ENCODE assay signal across 8 cellular contexts in genomic region chr17:7403902-7404736, GRCh38. TPM values are rescaled to one million over a fixed set of nuclear protein-coding genes. Genes with fewer than 3 reads are reported as not detected.
DNase-seq lines count a peak whose midpoint lies in the region; FAIRE-seq and TF ChIP-seq lines count a peak whose summit lies in the region.

TSS of gene TMEM256 (minus strand) at chr17:7404097. CDS start at chr17:7404084, 13 bp downstream.

- in situ Hi-C loops in SK-MEL-5 (cut with HindIII; ENCODE audit: low pct_unique_long_range_greater_than_20kb, low sequenced_read_pairs), result no loop called here

- no peaks in the 10 kb centered on the region for H3K27me3 ChIP-seq in neuron (ENCODE audit: insufficient read depth, low read length)
- H3K27me3 ChIP-seq in subcutaneous abdominal adipose tissue (ENCODE audit: control insufficient read depth in 5 of 5, insufficient read depth in 4 of 5, low read length in 5 of 5), result no peaks in the 10 kb centered on the region

- H3K36me3 ChIP-seq in HEK293 (ENCODE audit: control insufficient read depth in 2 of 2, insufficient read depth in 1 of 2, low read length in 2 of 2) (peaks cover 6 to 14% of the 10 kb centered on the region in 2 experiments; a peak in 2 of 3 replicates), neuron (ENCODE audit: insufficient read depth, low read length) (peaks cover 9% of the 10 kb centered on the region), subcutaneous abdominal adipose tissue (ENCODE audit: control insufficient read depth in 5 of 5, insufficient read depth in 5 of 5, low read length in 5 of 5) (peaks cover 0 to 6% (median 0%) of the 10 kb centered on the region in 5 donors)

- no peaks in the 10 kb centered on the region for H3K9me3 ChIP-seq in HEK293 (ENCODE audit: control insufficient read depth, insufficient read depth, low read depth, low read length)
- no peaks in the 10 kb centered on the region for H3K9me3 ChIP-seq in neuron (ENCODE audit: low read length)
- H3K9me3 ChIP-seq in subcutaneous abdominal adipose tissue (ENCODE audit: control insufficient read depth in 5 of 5, low read length in 5 of 5), result no peaks in the 10 kb centered on the region

- peak; percentile 99 for FAIRE-seq in G401.6 (lab: Jason Lieb, UNC)

- peak; percentile 99 for DNase-seq in MV-4-11 (lab: John Stamatoyannopoulos, UW)
- DNase-seq in SK-MEL-5 (ENCODE audit: low read depth, low spot score), result peak; percentile 99
- DNase-seq in activated naive CD4-positive, alpha-beta T cell treated with Interleukin-2 at 50 U/mL for 16 hours, result peak; percentile 95
- peak; percentile 99 for DNase-seq in foreskin melanocyte

- H3K4me1 ChIP-seq in HEK293 (ENCODE audit: control insufficient read depth, insufficient read depth, low read length), result peaks cover 8% of the 10 kb centered on the region
- H3K4me1 ChIP-seq in neuron (ENCODE audit: insufficient read depth, low read length), result peaks cover 27% of the 10 kb centered on the region
- peaks cover 4 to 25% (median 17%) of the 10 kb centered on the region in 5 donors for H3K4me1 ChIP-seq in subcutaneous abdominal adipose tissue (ENCODE audit: control insufficient read depth in 5 of 5, insufficient read depth in 5 of 5, low read length in 5 of 5)

- H3K4me3 ChIP-seq in HEK293 (ENCODE audit: low read depth, low read length) (peak within 1 kb of the TSS; percentile 83), neuron (ENCODE audit: low read length) (peak within 1 kb of the TSS; percentile 66), subcutaneous abdominal adipose tissue (ENCODE audit: low read depth in 1 of 5, low read length in 5 of 5) (peak within 1 kb of the TSS; percentile 77 to 83 (median 80))

- POLR2A ChIA-PET in HEK293 (lab: Yijun Ruan, JAX), result interaction anchor here (0.5 to 3.2 kb wide), 64 partner anchors 9 to 1922 kb away, joined by 3 to 67 read pairs (median 5); partner anchors contain the start of genes ACADVL, ATP1B2, CD68 and CHRNB1

- no peak within 1 kb of the TSS for H2AFZ ChIP-seq in neuron (ENCODE audit: low read depth, low read length)

- TF ChIP-seq CTCF in HEK293 (tag by site-specific recombination; IDR thresholded peaks at IDR 0.05), result no peak

- H3K9ac ChIP-seq in subcutaneous abdominal adipose tissue (ENCODE audit: low read length in 5 of 5), result peak within 1 kb of the TSS; percentile 43 to 82 (median 75)

- peak within 1 kb of the TSS; percentile 81 for H3K27ac ChIP-seq in HEK293 (ENCODE audit: extremely low read depth, low read depth, low read length)
- H3K27ac ChIP-seq in subcutaneous abdominal adipose tissue (ENCODE audit: low read depth, low read length), result peak within 1 kb of the TSS; percentile 92

- CTCF ChIA-PET in HEK293 (lab: Yijun Ruan, JAX), result interaction anchor here (0.6 to 2.7 kb wide), 10 partner anchors 10 to 318 kb away, joined by 3 to 21 read pairs (median 3); partner anchors contain the start of gene PLSCR3

TF ChIP-seq in HEK293, 187 proteins besides CTCF, POLR2A, EP300 and RAD21 (continues in another document):
- TF ChIP-seq ZEB2 (tag by site-specific recombination; IDR thresholded peaks at IDR 0.05) (peak; percentile 39; the same call in 1 of the 2 replicates), HOXA7 (CRISPR knock-in tag; IDR thresholded peaks at IDR 0.05; ENCODE audit: borderline replicate concordance) (no peak), ZNF132 (tag by site-specific recombination; IDR thresholded peaks at IDR 0.05; ENCODE audit: borderline replicate concordance) (no peak), ZNF112 (tag by site-specific recombination; IDR thresholded peaks at IDR 0.05) (no peak), ZBTB20 (tag by site-specific recombination; IDR thresholded peaks at IDR 0.05) (no peak; the same call in none of the 2 replicates), ZNF624 (tag by site-specific recombination; IDR thresholded peaks at IDR 0.05) (no peak), ZNF426 (tag by site-specific recombination; IDR thresholded peaks at IDR 0.05) (no peak), ZNF488 (tag by site-specific recombination; IDR thresholded peaks at IDR 0.05) (no peak), ZNF555 (tag by site-specific recombination; conservative IDR thresholded peaks at IDR 0.05) (no peak), ZXDB (tag by site-specific recombination; IDR thresholded peaks at IDR 0.05) (peak; percentile 36; the same call in 1 of the 2 replicates), SCRT2 (tag by site-specific recombination; IDR thresholded peaks at IDR 0.05) (no peak), ZNF37A (tag by site-specific recombination; IDR thresholded peaks at IDR 0.05) (no peak), ZNF548 (tag by site-specific recombination; IDR thresholded peaks at IDR 0.05) (no peak), ZNF518A (tag by site-specific recombination; conservative IDR thresholded peaks at IDR 0.05; ENCODE audit: low read depth) (no peak), ZNF521 (tag by site-specific recombination; IDR thresholded peaks at IDR 0.05) (no peak), EGR2 (tag by site-specific recombination; IDR thresholded peaks at IDR 0.05; ENCODE audit: low read depth) (no peak), ZNF239 (tag by site-specific recombination; IDR thresholded peaks at IDR 0.05) (no peak), ELK4 (IDR thresholded peaks at IDR 0.05; ENCODE audit: borderline replicate concordance, low read depth, low read length) (no peak), ZNF777 (tag by site-specific recombination; IDR thresholded peaks at IDR 0.05; ENCODE audit: borderline replicate concordance) (no peak), ZNF664 (tag by site-specific recombination; IDR thresholded peaks at IDR 0.05) (no peak)

RNA-seq across cellular contexts. Expression of gene TMEM256, which starts in this region (rescaled TPM):
- 147 and 188 TPM in 2 replicates for total RNA-seq in SK-MEL-5 (2014; rRNA removed; shearing (Covaris generic))
- polyA plus RNA-seq in SK-MEL-5 (2015; cell fraction: cytosol; rRNA removed), result 126 and 166 TPM in 2 replicates
- 16.1 and 31.4 TPM in 2 replicates for polyA plus RNA-seq in SK-MEL-5 (2015; cell fraction: nucleus; rRNA removed)

Comparison
In these comparisons a context has a peak if more than half of its experiments do, and no peak if none do; other contexts are left out.
1. Peak in every context shown above with its lines: DNase-seq, H3K4me3 ChIP-seq and H3K27ac ChIP-seq.